16 cellular contexts compared by ENCODE assay signal in genomic region chr5:166341708-166342329, GRCh38.
DNase-seq lines count a peak whose midpoint lies in the region; ATAC-seq, FAIRE-seq and TF ChIP-seq lines count a peak whose summit lies in the region.
"Had no signal": no experiment of that assay in that cellular context is flagged by ENCODE, and none has a peak within 500 bp of the region (broad histone marks: within the 10 kb centered on the region; RNA-seq: fewer than 3 reads in every experiment).

No MANE protein-coding gene starts in this region.

- no peaks in the 10 kb centered on the region for H3K27me3 Mint-ChIP-seq in T-helper 2 cell treated with Interferon-gamma antibody and Interleukin-4, amounts not matched to agents 5 μg/mL and 100 μg/mL, for 36 hours (ENCODE audit: low read depth)
- H3K27me3 Mint-ChIP-seq: activated CD4-positive, alpha-beta memory T cell treated with anti-CD3 and anti-CD28 coated beads for 36 hours; T-helper 17 cell had no signal

- no peaks in the 10 kb centered on the region for H3K79me1 ChIP-seq in H1 (ENCODE audit: low read depth, low read length)

- H3K27ac ChIP-seq in liver (ENCODE audit: low read depth in 1 of 2, low read length in 2 of 2) (no peak overlapping the region), HepG2 (ENCODE audit: extremely low read length, insufficient read depth, low read length) (no peak overlapping the region), H1 (ENCODE audit: low read depth, low read length) (no peak overlapping the region)
- H3K27ac ChIP-seq: epithelial cell of prostate had no signal

- H3K4me3 ChIP-seq in liver (ENCODE audit: low read depth in 1 of 3, low read length in 3 of 3) = no peak overlapping the region
- H3K4me3 ChIP-seq in HepG2 (replicated peaks in 1 of 3; ENCODE audit: insufficient read depth in 1 of 3, low read depth in 2 of 3, low read length in 3 of 3) = no peak overlapping the region
- H3K4me3 ChIP-seq in H1 (ENCODE audit: extremely low read depth in 1 of 4, insufficient read depth in 2 of 4, low read depth in 3 of 4, low read length in 4 of 4) = no peak overlapping the region
- H3K4me3 ChIP-seq: mucosa of descending colon had no signal

- in situ Hi-C loops in HepG2 (cut with HindIII; ENCODE audit: extremely low pct_ligation_motif_present, low pct_unique_long_range_greater_than_20kb) = no loop called here

- no TSS peak for BruUV-seq in HepG2 (replicated peaks; lab: Mats Ljungman, UMichigan)

- WGBS in liver = 73% methylated on average over 5 of the region's 5 CpGs
- 5% methylated on average over 4 of the region's 5 CpGs for WGBS in HepG2 (ENCODE audit: low lambda C conversion rate)
- WGBS in H1 (ENCODE audit: extremely low coverage in 1 of 2, insufficient coverage in 1 of 2, insufficient read length in 1 of 2, insufficient replicate concordance in 2 of 2, low coverage in 1 of 2, low lambda C conversion rate in 2 of 2, missing lambda C conversion rate in 1 of 2), 2 experiments = 92% methylated on average over 5 of the region's 5 CpGs; no CpG with 5 or more reads in 1 of the 2 experiments

- no peaks in the 10 kb centered on the region for H3K36me3 Mint-ChIP-seq in T-helper 2 cell treated with Interferon-gamma antibody and Interleukin-4, amounts not matched to agents 5 μg/mL and 100 μg/mL, for 36 hours (ENCODE audit: low read depth)
- H3K36me3 Mint-ChIP-seq: activated CD4-positive, alpha-beta memory T cell treated with anti-CD3 and anti-CD28 coated beads for 36 hours had no signal

- TF ChIP-seq POLR2A in HepG2 (IDR thresholded peaks at IDR 0.05; ENCODE audit: insufficient read depth in 1 of 2, low read depth in 2 of 2, low read length in 2 of 2) (no peak), H1 (IDR thresholded peaks at IDR 0.05; ENCODE audit: control extremely low read depth in 1 of 2, low read depth in 2 of 2, low read length in 2 of 2) (no peak)

- H3K36me3 ChIP-seq in liver (ENCODE audit: control insufficient read depth in 4 of 4, insufficient read depth in 3 of 4, low read depth in 1 of 4, low read length in 3 of 4) = no peaks in the 10 kb centered on the region
- no peaks in the 10 kb centered on the region for H3K36me3 ChIP-seq in HepG2 (replicated peaks in 1 of 2; ENCODE audit: control insufficient read depth in 1 of 2, insufficient read depth in 2 of 2, low read length in 2 of 2)
- no peaks in the 10 kb centered on the region; a peak in 1 of 8 replicates for H3K36me3 ChIP-seq in H1 (ENCODE audit: control insufficient read depth in 2 of 4, insufficient read depth in 4 of 4, low read length in 3 of 4)

- no peak overlapping the region for H2AK5ac ChIP-seq in H1 (ENCODE audit: low read depth, low read length)

- H3K4me3 Mint-ChIP-seq in T-helper 2 cell treated with Interferon-gamma antibody and Interleukin-4, amounts not matched to agents 5 μg/mL and 100 μg/mL, for 36 hours = no peak overlapping the region
- H3K4me3 Mint-ChIP-seq: activated CD4-positive, alpha-beta memory T cell treated with anti-CD3 and anti-CD28 coated beads for 36 hours; T-helper 17 cell had no signal

- ATAC-seq in HepG2 = no peak
- ATAC-seq: mucosa of descending colon, T-helper 17 cell had no signal

- H3K9me3 ChIP-seq in liver (ENCODE audit: control insufficient read depth in 4 of 4, low read length in 3 of 4) (no peaks in the 10 kb centered on the region), HepG2 (ENCODE audit: low read length) (peaks cover 94% of the 10 kb centered on the region), H1 (ENCODE audit: insufficient read depth in 2 of 2, low read depth in 1 of 2, low read length in 1 of 2) (no peaks in the 10 kb centered on the region)

- H3K4me2 ChIP-seq in HepG2 (ENCODE audit: low read depth, low read length) (no peak overlapping the region), H1 (ENCODE audit: insufficient read depth in 1 of 2, low read depth in 2 of 2, low read length in 2 of 2) (no peak overlapping the region)

- CTCF ChIA-PET in HepG2 (lab: Yijun Ruan, JAX; ENCODE audit: low intra/inter-chr PET ratio, low total read pairs) = no interaction called here
- CTCF ChIA-PET in H1 (lab: Charles Lee; ENCODE audit: partially characterized antibody) = interaction anchor here (0.6 to 1.2 kb wide), 16 partner anchors 8 to 903 kb away, joined by 3 to 11 read pairs (median 3); no protein-coding TSS in a partner anchor

- H2BK12ac ChIP-seq in H1 (ENCODE audit: low read depth, low read length) = no peak overlapping the region; the same call in 1 of the 2 replicates

- intact Hi-C loops in HepG2 (cut with micrococcal nuclease; ENCODE audit: unreplicated experiment) = no loop called here

- H3K4me1 ChIP-seq in liver (ENCODE audit: control insufficient read depth in 4 of 4, insufficient read depth in 4 of 4, low read length in 3 of 4) (no peaks in the 10 kb centered on the region), HepG2 (ENCODE audit: insufficient read depth, low read length) (no peaks in the 10 kb centered on the region), H1 (replicated peaks in 1 of 4; ENCODE audit: control insufficient read depth in 3 of 4, insufficient read depth in 4 of 4, low read length in 3 of 4) (peaks cover 0 to 5% (median 1%) of the 10 kb centered on the region in 4 experiments; a peak in 2 of 7 replicates)

- POLR2A ChIA-PET in HepG2 (lab: Yijun Ruan, JAX) = no interaction called here
- POLR2A ChIA-PET in H1 (lab: Charles Lee; ENCODE audit: partially characterized antibody) = no interaction called here

- H3K23me2 ChIP-seq in H1 (ENCODE audit: low read depth, low read length) = no peaks in the 10 kb centered on the region

- no peak overlapping the region for H3K14ac ChIP-seq in H1 (ENCODE audit: insufficient read length)

- FAIRE-seq in HepG2 (lab: Jason Lieb, UNC) (no peak), H1 (lab: Jason Lieb, UNC) (peak; percentile 57)

- no peak overlapping the region for H4K8ac ChIP-seq in H1 (ENCODE audit: extremely low read depth, insufficient read depth, low read length)

- H3K9ac ChIP-seq in liver (ENCODE audit: low read depth in 1 of 2, low read length in 2 of 2) = no peak overlapping the region
- no peak overlapping the region for H3K9ac ChIP-seq in HepG2 (ENCODE audit: insufficient read depth, low read depth, low read length)
- H3K9ac ChIP-seq in H1 (replicated peaks in 1 of 4; ENCODE audit: extremely low read depth in 1 of 4, low read depth in 3 of 4, low read length in 3 of 4) = no peak overlapping the region

- DNase-seq in HepG2 (ENCODE audit: low spot score) (no peak), NAMALWA (ENCODE audit: low spot score) (peak; percentile 46), H1 (ENCODE audit: low read depth in 1 of 2, low spot score in 2 of 2) (no peak), nucleus accumbens (lab: John Stamatoyannopoulos, UW) (no peak), kidney tubule cell (ENCODE audit: low spot score) (no peak), 8988T (no peak)
- DNase-seq in T-helper 2 cell treated with Interferon-gamma antibody and Interleukin-4, amounts not matched to agents 5 μg/mL and 100 μg/mL, for 36 hours (ENCODE audit: low spot score) = no peak
- DNase-seq: activated CD4-positive, alpha-beta memory T cell treated with anti-CD3 and anti-CD28 coated beads for 36 hours; activated naive CD4-positive, alpha-beta T cell; mucosa of descending colon; NCI-H1417; stimulated activated CD4-positive, alpha-beta T cell treated with anti-CD3 and anti-CD28 coated beads, Interleukin-4, amount 100 ng/mL, for 24 hours; stimulated activated naive CD4-positive, alpha-beta T cell; T-helper 17 cell had no signal

- H3K9me3 Mint-ChIP-seq in T-helper 2 cell treated with Interferon-gamma antibody and Interleukin-4, amounts not matched to agents 5 μg/mL and 100 μg/mL, for 36 hours = peaks cover 22% of the 10 kb centered on the region

- H2AFZ ChIP-seq in HepG2 (ENCODE audit: low read length) (no peak overlapping the region), H1 (ENCODE audit: low read length) (no peak overlapping the region)

- H4K20me1 ChIP-seq in HepG2 (ENCODE audit: insufficient read depth, low read length) (no peaks in the 10 kb centered on the region), H1 (replicated peaks in 1 of 2; ENCODE audit: control insufficient read depth in 1 of 2, insufficient read depth in 2 of 2, low read length in 2 of 2) (no peaks in the 10 kb centered on the region)

- H3K27me3 ChIP-seq in liver (ENCODE audit: control insufficient read depth in 4 of 4, insufficient read depth in 4 of 4, low read length in 3 of 4) (peaks cover 0 to 3% (median 1%) of the 10 kb centered on the region in 4 donors), HepG2 (ENCODE audit: control insufficient read depth in 1 of 2, insufficient read depth in 2 of 2, low read length in 2 of 2) (no peaks in the 10 kb centered on the region), H1 (replicated peaks in 1 of 4; ENCODE audit: control insufficient read depth in 3 of 4, extremely low read depth in 1 of 4, insufficient read depth in 3 of 4, low read length in 3 of 4) (no peaks in the 10 kb centered on the region)

- H3K56ac ChIP-seq in H1 (replicated peaks; ENCODE audit: insufficient read length, low read depth, low read length) = no peak overlapping the region

- TF ChIP-seq EP300 in HepG2 (IDR thresholded peaks at IDR 0.05; ENCODE audit: low read depth in 2 of 2, low read length in 2 of 2) (no peak), HepG2 (CRISPR knock-in tag; IDR thresholded peaks at IDR 0.05; ENCODE audit: borderline replicate concordance) (no peak), H1 (IDR thresholded peaks at IDR 0.05; ENCODE audit: borderline replicate concordance in 1 of 2, low read depth in 2 of 2, low read length in 2 of 2) (no peak)

- no peaks in the 10 kb centered on the region for H3K4me1 Mint-ChIP-seq in T-helper 2 cell treated with Interferon-gamma antibody and Interleukin-4, amounts not matched to agents 5 μg/mL and 100 μg/mL, for 36 hours (ENCODE audit: low read depth)
- H3K4me1 Mint-ChIP-seq: T-helper 17 cell had no signal

- no peak overlapping the region for H3K27ac Mint-ChIP-seq in T-helper 2 cell treated with Interferon-gamma antibody and Interleukin-4, amounts not matched to agents 5 μg/mL and 100 μg/mL, for 36 hours
- H3K27ac Mint-ChIP-seq: activated CD4-positive, alpha-beta memory T cell treated with anti-CD3 and anti-CD28 coated beads for 36 hours; T-helper 17 cell had no signal

- no peak overlapping the region for H2BK5ac ChIP-seq in H1 (ENCODE audit: low read depth, low read length)

- no peak overlapping the region for H2BK20ac ChIP-seq in H1 (ENCODE audit: low read length)

- H4K5ac ChIP-seq in H1 (ENCODE audit: insufficient read length, low read depth, low read length) = no peak overlapping the region

- no peak overlapping the region for H3K18ac ChIP-seq in H1 (ENCODE audit: extremely low read depth, low read length)

- peak overlapping the region; percentile 27 for H3K4ac ChIP-seq in H1 (replicated peaks; ENCODE audit: insufficient read length, low read depth, low read length)

- TF ChIP-seq RAD21 in liver (IDR thresholded peaks at IDR 0.05) (no peak), HepG2 (CRISPR knock-in tag; IDR thresholded peaks at IDR 0.05) (no peak), H1 (IDR thresholded peaks at IDR 0.05 in 1 of 2, conservative IDR thresholded peaks at IDR 0.05 in 1 of 2; ENCODE audit: low read depth in 2 of 2, low read length in 2 of 2) (peak; percentile 37 to 57; a peak in 3 of 4 replicates)

- H3K79me2 ChIP-seq in HepG2 (ENCODE audit: insufficient read depth, low read length) = no peaks in the 10 kb centered on the region
- H3K79me2 ChIP-seq in H1 (ENCODE audit: control insufficient read depth in 1 of 2, insufficient read depth in 2 of 2, low read length in 2 of 2) = no peaks in the 10 kb centered on the region

- TF ChIP-seq CTCF in liver (IDR thresholded peaks at IDR 0.05; ENCODE audit: low read depth, low read length, missing input control) (peak; percentile 5), HepG2 (CRISPR knock-in tag; IDR thresholded peaks at IDR 0.05) (no peak), H1 (IDR thresholded peaks at IDR 0.05; ENCODE audit: control extremely low read depth in 1 of 3, insufficient read depth in 1 of 3, low read depth in 1 of 3, low read length in 3 of 3) (peak; percentile 7 to 63 (median 18); a peak in 3 of 4 replicates)

- H3K23ac ChIP-seq in H1 (ENCODE audit: insufficient read length) = no peak overlapping the region

- peak overlapping the region; percentile 24 for H2BK120ac ChIP-seq in H1 (replicated peaks; ENCODE audit: low read depth, low read length)

- no peak overlapping the region for H4K91ac ChIP-seq in H1 (replicated peaks; ENCODE audit: insufficient read length, low read length)

- H2BK15ac ChIP-seq in H1 (ENCODE audit: low read length) = no peak overlapping the region
